11 cellular contexts compared by ENCODE assay signal in the genomic region with DNA sequence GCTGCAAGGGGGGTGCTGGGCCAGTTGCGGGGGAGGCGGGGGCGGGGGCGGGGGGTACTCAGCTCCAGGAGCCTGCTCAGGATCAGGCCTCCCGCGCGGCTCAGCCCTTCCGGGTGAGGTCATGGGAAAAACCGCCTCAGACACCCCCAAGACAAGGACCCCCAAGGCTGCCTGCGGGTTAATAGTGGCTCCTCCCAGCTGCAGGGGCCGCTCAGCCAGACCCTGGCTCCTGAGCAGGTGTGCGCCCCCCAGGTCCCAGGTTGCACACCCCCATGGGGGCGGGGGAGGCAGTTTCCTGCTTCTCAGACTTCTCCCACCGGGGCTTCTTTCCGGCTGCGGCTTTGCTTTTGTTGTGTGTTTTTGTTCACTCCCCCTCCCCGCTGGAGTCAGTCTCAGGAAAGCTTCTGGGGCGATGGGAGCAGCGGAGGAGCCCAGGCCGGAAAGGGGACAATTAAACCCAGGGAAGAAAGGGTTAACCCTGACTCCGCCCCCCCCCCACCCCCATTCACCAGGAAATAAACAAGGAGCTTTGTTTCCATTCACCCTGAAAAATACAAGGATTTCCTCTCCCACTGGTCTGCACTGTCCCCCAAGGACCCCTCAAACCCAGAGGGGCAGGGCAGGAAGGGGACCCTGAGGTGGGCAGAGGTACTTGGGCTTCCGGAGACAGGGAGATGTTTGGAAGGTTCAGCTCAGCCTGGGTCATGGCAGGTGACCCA. TPM values are rescaled to one million over a fixed set of nuclear protein-coding genes. Genes with fewer than 3 reads are reported as not detected.
DNase-seq lines count a peak whose midpoint lies in the region; ATAC-seq, FAIRE-seq and TF ChIP-seq lines count a peak whose summit lies in the region.
"Had no signal": no experiment of that assay in that cellular context is flagged by ENCODE, and none has a peak within 500 bp of the region (broad histone marks: within the 10 kb centered on the region; RNA-seq: fewer than 3 reads in every experiment).

No MANE protein-coding gene starts in this region.

- DNase-seq in NCI-H1417 (lab: John Stamatoyannopoulos, UW) (peak in 2 of 3 experiments; percentile 50 to 71), NCI-H1417 treated with DMSO at 0.1 percent for 48 hours (lab: John Stamatoyannopoulos, UW) (no peak), NT2/D1 (ENCODE audit: low read depth, low spot score) (peak; percentile 89), endothelial cell of umbilical vein (ENCODE audit: low read depth, low spot score) (peak; percentile 15), retina (peak; percentile 84), NCI-H446 (lab: John Stamatoyannopoulos, UW) (no peak)
- no peak for DNase-seq in activated effector memory CD4-positive, alpha-beta T cell treated with anti-CD3 and anti-CD28 coated beads, Interleukin-2, amount 50 U/mL, for 16 hours
- DNase-seq: adrenal gland, NCI-H2029 had no signal

- no peak overlapping the region for H2AFZ ChIP-seq in endothelial cell of umbilical vein (ENCODE audit: low read depth, low read length)

- peak overlapping the region; percentile 54 for H3K9ac ChIP-seq in NT2/D1 (ENCODE audit: insufficient read length, low read depth)
- H3K9ac ChIP-seq in endothelial cell of umbilical vein (replicated peaks; ENCODE audit: extremely low read depth, insufficient read depth, low read length): no peak overlapping the region

- POLR2A ChIA-PET in endothelial cell of umbilical vein (lab: Charles Lee): no interaction called here

- no peaks in the 10 kb centered on the region for H3K9me3 ChIP-seq in NT2/D1 (ENCODE audit: insufficient read depth, low read length)
- no peaks in the 10 kb centered on the region for H3K9me3 ChIP-seq in endothelial cell of umbilical vein (replicated peaks; ENCODE audit: control insufficient read depth, insufficient read depth, low read length)
- H3K9me3 ChIP-seq: adrenal gland had no signal

- intact Hi-C loops in endothelial cell of umbilical vein (cut with micrococcal nuclease): loop anchor here (2.0 kb wide), 1 partner anchor 27 kb away; no protein-coding TSS in a partner anchor

- CTCF ChIA-PET in endothelial cell of umbilical vein (lab: Charles Lee): interaction anchor here (1.0 to 1.4 kb wide), 3 partner anchors 20 to 40 kb away, joined by 4 to 5 read pairs (median 4); no protein-coding TSS in a partner anchor

- H3K4me3 ChIP-seq in NT2/D1 (ENCODE audit: insufficient read length, low read depth) (peak overlapping the region; percentile 31), endothelial cell of umbilical vein (replicated peaks in 1 of 3; ENCODE audit: insufficient read depth in 1 of 3, low read depth in 1 of 3, low read length in 3 of 3) (no peak overlapping the region)
- H3K4me3 ChIP-seq: adrenal gland had no signal

- no peak for ATAC-seq in HG03025 (IDR thresholded peaks at IDR 0.05; ENCODE audit: low FRiP score, unreplicated experiment)

- no peak for TF ChIP-seq CTCF in endothelial cell of umbilical vein (IDR thresholded peaks at IDR 0.05; ENCODE audit: extremely low read depth in 1 of 2, insufficient read depth in 1 of 2, low read depth in 1 of 2, low read length in 2 of 2)

- no TSS peak for BruUV-seq in endothelial cell of umbilical vein (replicated peaks; lab: Mats Ljungman, UMichigan)

- H3K4me1 ChIP-seq in NT2/D1 (ENCODE audit: insufficient read depth, insufficient read length) (peaks cover 32% of the 10 kb centered on the region), endothelial cell of umbilical vein (ENCODE audit: control insufficient read depth, extremely low read depth, insufficient read depth, low read length) (peaks cover 14% of the 10 kb centered on the region)

- no peaks in the 10 kb centered on the region for H3K36me3 ChIP-seq in NT2/D1 (ENCODE audit: insufficient read depth, insufficient read length, low read length)
- H3K36me3 ChIP-seq in endothelial cell of umbilical vein (ENCODE audit: control insufficient read depth in 2 of 2, extremely low read depth in 1 of 2, insufficient read depth in 2 of 2, low read length in 2 of 2): no peaks in the 10 kb centered on the region
- H3K36me3 ChIP-seq: adrenal gland had no signal

- H3K79me2 ChIP-seq in endothelial cell of umbilical vein (ENCODE audit: control insufficient read depth, insufficient read depth, low read length): no peaks in the 10 kb centered on the region

- no peaks in the 10 kb centered on the region for H3K9me1 ChIP-seq in endothelial cell of umbilical vein (replicated peaks; ENCODE audit: control insufficient read depth, extremely low read depth, insufficient read depth, low read length)

- H3K4me2 ChIP-seq in endothelial cell of umbilical vein (ENCODE audit: insufficient read depth, low read length): no peak overlapping the region

- dilution Hi-C loops in endothelial cell of umbilical vein (cut with MboI; ENCODE audit: extremely low pct_ligation_motif_present, low sequenced_read_pairs): no loop called here

- peaks cover 6% of the 10 kb centered on the region for H3K27me3 ChIP-seq in NT2/D1 (ENCODE audit: insufficient read depth, insufficient read length)
- no peaks in the 10 kb centered on the region for H3K27me3 ChIP-seq in endothelial cell of umbilical vein (ENCODE audit: control insufficient read depth in 2 of 2, insufficient read depth in 2 of 2, low read length in 2 of 2)

- TF ChIP-seq POLR2A in endothelial cell of umbilical vein (IDR thresholded peaks at IDR 0.05; ENCODE audit: low read depth, low read length): no peak

- no peak overlapping the region for H3K27ac ChIP-seq in endothelial cell of umbilical vein (ENCODE audit: insufficient read depth, low read depth, low read length)
- H3K27ac ChIP-seq: 22Rv1, adrenal gland had no signal

- FAIRE-seq in endothelial cell of umbilical vein (lab: Jason Lieb, UNC): peak; percentile 4

- no peaks in the 10 kb centered on the region for H4K20me1 ChIP-seq in endothelial cell of umbilical vein (replicated peaks; ENCODE audit: control insufficient read depth, extremely low read depth, insufficient read depth, low read length)

TF ChIP-seq in endothelial cell of umbilical vein, 7 proteins besides CTCF, POLR2A, EP300 and RAD21:
- TF ChIP-seq, protein P1, sequence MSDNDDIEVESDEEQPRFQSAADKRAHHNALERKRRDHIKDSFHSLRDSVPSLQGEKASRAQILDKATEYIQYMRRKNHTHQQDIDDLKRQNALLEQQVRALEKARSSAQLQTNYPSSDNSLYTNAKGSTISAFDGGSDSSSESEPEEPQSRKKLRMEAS (IDR thresholded peaks at IDR 0.05; ENCODE audit: insufficient read depth, insufficient read length): no peak
- no peak for TF ChIP-seq EZH2 (IDR thresholded peaks at IDR 0.05; ENCODE audit: borderline replicate concordance, low read depth, low read length, severe bottlenecking)
- TF ChIP-seq GATA2 (IDR thresholded peaks at IDR 0.05; ENCODE audit: insufficient read depth, insufficient read length, low read depth, low read length): no peak
- TF ChIP-seq MYC (IDR thresholded peaks at IDR 0.05; ENCODE audit: low read depth, low read length): no peak
- TF ChIP-seq JUN (IDR thresholded peaks at IDR 0.05; ENCODE audit: borderline replicate concordance, insufficient read depth, insufficient read length, low read depth): no peak
- TF ChIP-seq FOS (IDR thresholded peaks at IDR 0.05; ENCODE audit: borderline replicate concordance, insufficient read depth, low read length): no peak
- TF ChIP-seq POLR2AphosphoS5 (IDR thresholded peaks at IDR 0.05; ENCODE audit: insufficient read depth, low read depth, low read length): no peak

RNA-seq across cellular contexts. Expression of a gene that starts 42.3 kb away (rescaled TPM):
- total RNA-seq in endothelial cell of umbilical vein: 153 and 161 TPM in 2 replicates
- polyA plus RNA-seq in endothelial cell of umbilical vein: 27.0 and 31.7 TPM in 2 replicates
- polyA plus RNA-seq in endothelial cell of umbilical vein (2011; cell fraction: cytosol; rRNA removed): 22.4 and 26.2 TPM in 2 replicates
- 75.3 and 84.8 TPM in 2 replicates for polyA plus RNA-seq in endothelial cell of umbilical vein (2011; cell fraction: nucleus; rRNA removed)
- 33.7 and 50.3 TPM in 2 replicates for polyA plus RNA-seq in endothelial cell of umbilical vein (2012)
- polyA minus RNA-seq in endothelial cell of umbilical vein: 52.5 and 73.2 TPM in 2 replicates
- 13.9 TPM for polyA minus RNA-seq in endothelial cell of umbilical vein (2011; cell fraction: cytosol; rRNA and poly(A)+ RNA removed)
- 49.7 and 95.4 TPM in 2 replicates for polyA minus RNA-seq in endothelial cell of umbilical vein (2011; cell fraction: nucleus; rRNA and poly(A)+ RNA removed)

Comparison
In these comparisons a context has a peak if more than half of its experiments do, and no peak if none do; other contexts are left out.
1. DNase-seq: peak in NCI-H1417 (2 of 3), NT2/D1 (single experiment), endothelial cell of umbilical vein (single experiment) and retina (single experiment); none in NCI-H1417 treated with DMSO at 0.1 percent for 48 hours (single experiment), activated effector memory CD4-positive, alpha-beta T cell treated with anti-CD3 and anti-CD28 coated beads, Interleukin-2, amount 50 U/mL, for 16 hours (single experiment) and NCI-H446 (0 of 2).